In the genomic region with DNA sequence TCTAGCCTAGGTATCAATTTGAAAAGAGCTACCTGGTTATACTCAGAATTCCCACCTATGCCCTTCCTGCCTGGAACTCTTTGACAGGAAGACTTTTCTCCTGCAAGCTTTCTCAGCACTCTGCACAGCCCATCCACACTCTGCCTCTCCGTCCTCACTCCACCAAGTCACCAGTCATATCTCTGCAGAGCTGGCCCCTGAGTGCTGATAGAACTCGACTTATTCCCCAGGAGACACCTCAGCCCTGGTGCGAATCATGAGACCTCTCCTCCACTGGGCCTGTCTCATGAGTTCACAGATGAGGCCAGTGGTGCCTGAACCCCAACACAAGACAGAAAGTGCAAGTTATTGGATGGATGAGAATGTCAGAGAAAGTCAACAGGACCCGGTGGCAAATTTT, we compare ENCODE assay signal across 21 cellular contexts.
"Had no signal": no experiment of that assay in that cellular context is flagged by ENCODE, and none has a peak within 500 bp of the region (broad histone marks: within the 10 kb centered on the region; RNA-seq: fewer than 3 reads in every experiment).

No MANE protein-coding gene starts in this region.

- H3K4me3 ChIP-seq: MG63, SJSA1, SK-N-MC had no signal

- DNase-seq: Karpas-422, KG1, MG63, NCI-H1092, NCI-H1105 treated with DMSO at 0.1 percent for 48 hours, NCI-H1417 treated with DMSO at 0.1 percent for 48 hours, NCI-H146, NCI-H1694 treated with DMSO at 0.1 percent for 48 hours, NCI-H1930, NCI-H2081, NCI-H2107, NCI-H2227 treated with DMSO at 0.1 percent for 48 hours, NCI-H510A, NCI-H524 treated with DMSO at 0.1 percent for 48 hours, NCI-H69, NCI-H774, Right ventricle myocardium superior, RPMI8226, SIG-M5 had no signal

- H3K36me3 ChIP-seq: MG63, SJSA1 had no signal

- H3K27me3 ChIP-seq: MG63, SJSA1 had no signal

- H3K27ac ChIP-seq: SJSA1, SK-N-MC had no signal

- H3K9me3 ChIP-seq: MG63, SJSA1 had no signal
